Comparison of ENCODE assay signal across 31 cellular contexts in the genomic region with DNA sequence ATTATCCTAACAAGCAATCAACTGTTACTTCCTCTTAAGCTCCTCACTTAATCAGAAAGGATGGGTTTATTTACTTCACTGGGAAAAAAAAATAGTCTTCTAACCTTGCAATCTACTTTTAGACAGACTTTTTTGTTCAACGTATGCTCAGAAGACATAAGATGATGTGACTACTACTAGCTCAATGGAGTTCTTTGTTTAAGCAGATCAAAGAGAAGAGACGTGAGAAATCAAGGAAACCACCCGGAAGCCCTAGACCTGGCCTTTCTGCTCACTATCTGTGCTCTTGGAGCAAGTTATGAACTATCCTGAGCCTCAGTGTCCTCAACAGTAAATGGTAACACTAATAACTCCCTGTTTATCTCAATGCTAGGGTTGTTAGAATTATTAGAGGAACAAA.
"Had no signal": no experiment of that assay in that cellular context is flagged by ENCODE, and none has a peak within 500 bp of the region (broad histone marks: within the 10 kb centered on the region; RNA-seq: fewer than 3 reads in every experiment).

No MANE protein-coding gene starts in this region.

- H3K4me3 ChIP-seq: adrenal gland, breast epithelium, cardiac muscle cell, coronary artery, dorsolateral prefrontal cortex, esophagus muscularis mucosa, gastrocnemius medialis, heart left ventricle had no signal

- DNase-seq: activated CD4-positive, alpha-beta memory T cell treated with anti-CD3 and anti-CD28 coated beads for 36 hours; activated CD4-positive, alpha-beta T cell treated with anti-CD3 and anti-CD28 coated beads for 36 hours; activated CD4-positive, alpha-beta T cell treated with anti-CD3 and anti-CD28 coated beads, Interleukin-2, amount 10 ng/mL, durations not matched to agents 24 days and 14 days; activated CD4-positive, CD25-positive, alpha-beta regulatory T cell; activated CD4-positive, CD25-positive, alpha-beta regulatory T cell treated with anti-CD3 and anti-CD28 coated beads, Interleukin-2, amount 50 U/mL, for 72 hours; activated CD8-positive, alpha-beta memory T cell treated with anti-CD3 and anti-CD28 coated beads, Interleukin-2, amount 10 ng/mL, durations not matched to agents 7 days and 5 days; activated CD8-positive, alpha-beta memory T cell treated with anti-CD3 and anti-CD28 coated beads, Interleukin-2, amount 50 U/mL, for 4 hours; activated CD8-positive, alpha-beta T cell treated with anti-CD3 and anti-CD28 coated beads, Interleukin-2, amount 10 ng/mL, durations not matched to agents 7 days and 5 days; activated effector memory CD4-positive, alpha-beta T cell treated with anti-CD3 and anti-CD28 coated beads, Interleukin-2, amount 50 U/mL, for 16 hours; activated naive CD4-positive, alpha-beta T cell treated with anti-CD3 and anti-CD28 coated beads for 36 hours; activated naive CD8-positive, alpha-beta T cell treated with anti-CD3 and anti-CD28 coated beads for 36 hours; activated naive CD8-positive, alpha-beta T cell treated with anti-CD3 and anti-CD28 coated beads, Interleukin-2, amount 50 U/mL, for 24 hours; activated T-cell treated with anti-CD3 and anti-CD28 coated beads, Interleukin-2, amount 50 U/mL, for 1 hour; activated T-cell treated with anti-CD3 and anti-CD28 coated beads, Interleukin-2, amount 50 U/mL, for 48 hours; adrenal gland; amygdala; aorta; central memory CD4-positive, alpha-beta T cell; cerebellar nuclear complex; dorsolateral prefrontal cortex; effector memory CD8-positive, alpha-beta T cell; erythroblast; foreskin keratinocyte; gastrocnemius medialis; glutamatergic neuron; heart left ventricle; T1000 had no signal
